Comparison of ENCODE assay signal across 8 cellular contexts in the genomic region with DNA sequence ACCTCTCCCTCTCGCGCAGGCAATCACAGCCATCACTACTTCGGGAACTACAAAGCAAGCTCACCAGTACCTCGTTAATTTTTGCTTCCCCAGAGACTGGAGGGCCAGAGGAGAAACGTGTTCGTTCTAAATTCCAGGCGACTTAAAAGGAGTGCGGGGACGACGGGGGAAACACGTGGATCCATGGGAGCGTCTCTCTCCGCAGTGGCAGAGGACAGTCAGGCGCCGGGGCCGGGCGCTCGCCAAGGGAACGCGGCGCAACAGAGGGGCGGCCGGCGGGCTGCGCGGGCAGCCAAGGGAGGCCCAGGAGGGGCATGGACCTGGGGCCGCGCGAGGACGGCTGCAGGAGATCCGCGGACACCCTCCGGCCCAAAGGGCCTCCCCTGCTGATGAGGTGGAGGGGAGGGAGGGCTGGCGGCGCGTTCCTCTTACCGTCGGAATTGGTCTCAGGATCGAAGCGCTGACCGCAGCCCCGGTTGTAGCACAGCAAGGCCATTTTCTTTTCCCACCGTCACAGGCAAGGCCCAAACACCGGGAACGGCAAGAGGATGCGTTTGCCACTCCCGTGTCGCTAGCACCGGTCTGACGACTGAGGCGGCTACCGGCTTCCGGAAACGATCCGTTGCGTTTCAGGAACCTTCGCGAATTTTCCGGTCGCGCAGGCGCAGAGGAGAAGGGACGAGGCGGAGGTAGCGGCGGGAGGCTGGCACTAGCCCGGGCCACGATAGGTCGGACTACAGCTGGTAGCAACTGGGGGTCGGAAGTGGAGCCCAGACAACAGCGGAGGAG. TPM values are rescaled to one million over a fixed set of nuclear protein-coding genes. Genes with fewer than 3 reads are reported as not detected.
DNase-seq lines count a peak whose midpoint lies in the region; ATAC-seq and TF ChIP-seq lines count a peak whose summit lies in the region.

A gene (minus strand): TSS at position 591 of the 789 bp plus-strand sequence. CDS start 95 bp downstream, at position 496.

- ATAC-seq in GM21576 (IDR thresholded peaks at IDR 0.05; ENCODE audit: unreplicated experiment) = peak; percentile 89
- ATAC-seq in esophagus mucosa = peak; percentile 91

- H3K9me3 Mint-ChIP-seq in IgD-negative memory B cell = peaks cover 0 to 5% (median 0%) of the 10 kb centered on the region in 3 donors
- no peaks in the 10 kb centered on the region for H3K9me3 Mint-ChIP-seq in activated T-cell treated with anti-CD3 and anti-CD28 coated beads, Interleukin-2, amount 50 U/mL, for 24 hours

- H3K36me3 ChIP-seq in mucosa of stomach (ENCODE audit: control insufficient read depth, insufficient read depth, low read length) = no peaks in the 10 kb centered on the region

- peak within 1 kb of the TSS; percentile 92 to 99 (median 96) for H3K27ac Mint-ChIP-seq in IgD-negative memory B cell
- H3K27ac Mint-ChIP-seq in activated T-cell treated with anti-CD3 and anti-CD28 coated beads, Interleukin-2, amount 50 U/mL, for 24 hours = peak within 1 kb of the TSS; percentile 98

- H3K4me3 ChIP-seq in mucosa of stomach (ENCODE audit: low read length) = peak within 1 kb of the TSS; percentile 91

- peak; percentile 95 for DNase-seq in DMS53 (lab: John Stamatoyannopoulos, UW)
- DNase-seq in activated T-cell treated with anti-CD3 and anti-CD28 coated beads, Interleukin-2, amount 50 U/mL, for 24 hours = peak; percentile 95
- DNase-seq in stimulated activated CD8-positive, alpha-beta memory T cell treated with anti-CD3 and anti-CD28 coated beads, Interleukin-7, amount 100 ng/mL, for 1 hour (ENCODE audit: low read depth in 2 of 2) = peak; percentile 93 to 94

- H3K9ac ChIP-seq in mucosa of stomach (ENCODE audit: low read length) = peak within 1 kb of the TSS; percentile 82

- peaks cover 43 to 47% (median 44%) of the 10 kb centered on the region in 3 donors for H3K4me1 Mint-ChIP-seq in IgD-negative memory B cell
- H3K4me1 Mint-ChIP-seq in activated T-cell treated with anti-CD3 and anti-CD28 coated beads, Interleukin-2, amount 50 U/mL, for 24 hours (ENCODE audit: low read depth) = peaks cover 59% of the 10 kb centered on the region

- H3K9me3 ChIP-seq in mucosa of stomach (ENCODE audit: control insufficient read depth, low read length) = no peaks in the 10 kb centered on the region

- H3K4me1 ChIP-seq in mucosa of stomach (ENCODE audit: control insufficient read depth, insufficient read depth, low read length) = peaks cover 7% of the 10 kb centered on the region

- H3K4me3 Mint-ChIP-seq in IgD-negative memory B cell = peak within 1 kb of the TSS; percentile 95 to 99 (median 98)
- H3K4me3 Mint-ChIP-seq in activated T-cell treated with anti-CD3 and anti-CD28 coated beads, Interleukin-2, amount 50 U/mL, for 24 hours = peak within 1 kb of the TSS; percentile 99

- H3K27me3 Mint-ChIP-seq in IgD-negative memory B cell = no peaks in the 10 kb centered on the region
- H3K27me3 Mint-ChIP-seq in activated T-cell treated with anti-CD3 and anti-CD28 coated beads, Interleukin-2, amount 50 U/mL, for 24 hours = no peaks in the 10 kb centered on the region

- H3K27me3 ChIP-seq in mucosa of stomach (ENCODE audit: control insufficient read depth, insufficient read depth, low read length) = no peaks in the 10 kb centered on the region

- H3K36me3 Mint-ChIP-seq in IgD-negative memory B cell = peaks cover 6% of the 10 kb centered on the region
- H3K36me3 Mint-ChIP-seq in activated T-cell treated with anti-CD3 and anti-CD28 coated beads, Interleukin-2, amount 50 U/mL, for 24 hours (ENCODE audit: low read depth) = peaks cover 55% of the 10 kb centered on the region

TF ChIP-seq in PFSK-1, 5 proteins besides CTCF, POLR2A, EP300 and RAD21:
- no peak for TF ChIP-seq SIN3A (IDR thresholded peaks at IDR 0.05; ENCODE audit: borderline replicate concordance, insufficient read depth, low read length)
- no peak for TF ChIP-seq FOXP2 (optimal IDR thresholded peaks at IDR 0.05; ENCODE audit: borderline replicate concordance, extremely low read depth, extremely low read length, insufficient read depth)
- TF ChIP-seq, protein P1, sequence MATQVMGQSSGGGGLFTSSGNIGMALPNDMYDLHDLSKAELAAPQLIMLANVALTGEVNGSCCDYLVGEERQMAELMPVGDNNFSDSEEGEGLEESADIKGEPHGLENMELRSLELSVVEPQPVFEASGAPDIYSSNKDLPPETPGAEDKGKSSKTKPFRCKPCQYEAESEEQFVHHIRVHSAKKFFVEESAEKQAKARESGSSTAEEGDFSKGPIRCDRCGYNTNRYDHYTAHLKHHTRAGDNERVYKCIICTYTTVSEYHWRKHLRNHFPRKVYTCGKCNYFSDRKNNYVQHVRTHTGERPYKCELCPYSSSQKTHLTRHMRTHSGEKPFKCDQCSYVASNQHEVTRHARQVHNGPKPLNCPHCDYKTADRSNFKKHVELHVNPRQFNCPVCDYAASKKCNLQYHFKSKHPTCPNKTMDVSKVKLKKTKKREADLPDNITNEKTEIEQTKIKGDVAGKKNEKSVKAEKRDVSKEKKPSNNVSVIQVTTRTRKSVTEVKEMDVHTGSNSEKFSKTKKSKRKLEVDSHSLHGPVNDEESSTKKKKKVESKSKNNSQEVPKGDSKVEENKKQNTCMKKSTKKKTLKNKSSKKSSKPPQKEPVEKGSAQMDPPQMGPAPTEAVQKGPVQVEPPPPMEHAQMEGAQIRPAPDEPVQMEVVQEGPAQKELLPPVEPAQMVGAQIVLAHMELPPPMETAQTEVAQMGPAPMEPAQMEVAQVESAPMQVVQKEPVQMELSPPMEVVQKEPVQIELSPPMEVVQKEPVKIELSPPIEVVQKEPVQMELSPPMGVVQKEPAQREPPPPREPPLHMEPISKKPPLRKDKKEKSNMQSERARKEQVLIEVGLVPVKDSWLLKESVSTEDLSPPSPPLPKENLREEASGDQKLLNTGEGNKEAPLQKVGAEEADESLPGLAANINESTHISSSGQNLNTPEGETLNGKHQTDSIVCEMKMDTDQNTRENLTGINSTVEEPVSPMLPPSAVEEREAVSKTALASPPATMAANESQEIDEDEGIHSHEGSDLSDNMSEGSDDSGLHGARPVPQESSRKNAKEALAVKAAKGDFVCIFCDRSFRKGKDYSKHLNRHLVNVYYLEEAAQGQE (IDR thresholded peaks at IDR 0.05; ENCODE audit: insufficient read depth in 1 of 2, low read depth in 2 of 2, low read length in 2 of 2) = no peak
- TF ChIP-seq POLR2AphosphoS5 (IDR thresholded peaks at IDR 0.05; ENCODE audit: low read depth, low read length) = peak; percentile 87
- TF ChIP-seq TAF1 (IDR thresholded peaks at IDR 0.05; ENCODE audit: borderline replicate concordance, insufficient read depth, low read length) = peak; percentile 86; the same call in 1 of the 2 replicates

RNA-seq across cellular contexts. Expression of the gene that starts here (rescaled TPM):
- polyA plus RNA-seq in IgD-negative memory B cell = 45.3 TPM
- 37.3 TPM for polyA plus RNA-seq in PFSK-1 (2012; ENCODE audit: insufficient read length, low read depth)
- 18.7 TPM for total RNA-seq in esophagus mucosa

Comparison
In these comparisons a context has a peak if more than half of its experiments do, and no peak if none do; other contexts are left out.
1. Peak in every context shown above with its lines: DNase-seq, ATAC-seq and H3K4me3 ChIP-seq.